ENCODE assay signal across 8 cellular contexts in the genomic region with DNA sequence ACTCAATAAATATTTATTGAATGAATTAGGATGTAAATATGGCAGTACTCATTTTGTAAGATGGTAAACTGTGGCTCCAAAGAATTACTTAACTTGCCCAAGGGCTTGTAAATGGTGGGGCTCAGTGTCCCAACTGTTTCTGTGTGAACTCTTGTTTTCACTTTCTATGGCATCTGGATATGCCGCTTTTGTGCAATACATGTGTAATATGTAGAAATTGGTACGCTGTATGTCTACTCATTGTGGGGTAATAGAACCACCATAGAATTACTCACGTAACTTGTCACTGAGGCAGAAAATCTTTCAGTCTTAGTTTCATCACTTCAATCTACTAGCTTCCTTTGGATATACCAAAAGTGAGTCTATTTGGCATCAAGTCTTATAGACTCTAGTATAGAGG. TPM values are rescaled to one million over a fixed set of nuclear protein-coding genes. Genes with fewer than 3 reads are reported as not detected.
DNase-seq lines count a peak whose midpoint lies in the region; ATAC-seq, FAIRE-seq and TF ChIP-seq lines count a peak whose summit lies in the region.

No MANE protein-coding gene starts in this region.

- peak overlapping the region; percentile 88 for H3K4me3 ChIP-seq in HL-60 (replicated peaks; ENCODE audit: insufficient read depth, low read length)
- peak overlapping the region; percentile 83 to 92 (median 85); a peak in 5 of 6 replicates for H3K4me3 ChIP-seq in HepG2 (replicated peaks in 1 of 3; ENCODE audit: insufficient read depth in 1 of 3, low read depth in 2 of 3, low read length in 3 of 3)
- H3K4me3 ChIP-seq in vagina: peak overlapping the region; percentile 72 to 76

- H3K36me3 ChIP-seq in HepG2 (replicated peaks in 1 of 2; ENCODE audit: control insufficient read depth in 1 of 2, insufficient read depth in 2 of 2, low read length in 2 of 2) (peaks cover 12 to 25% of the 10 kb centered on the region in 2 experiments), vagina (peaks cover 0 to 27% of the 10 kb centered on the region in 2 donors)

- H3K4me1 ChIP-seq in HepG2 (ENCODE audit: insufficient read depth, low read length) (peaks cover 20% of the 10 kb centered on the region), vagina (peaks cover 19% of the 10 kb centered on the region)

- H3K36me3 Mint-ChIP-seq in activated naive CD4-positive, alpha-beta T cell treated with anti-CD3 and anti-CD28 coated beads, Interleukin-2, amount 50 U/mL, for 24 hours: peaks cover 13% of the 10 kb centered on the region

- TF ChIP-seq POLR2A in HepG2 (IDR thresholded peaks at IDR 0.05; ENCODE audit: insufficient read depth in 1 of 2, low read depth in 2 of 2, low read length in 2 of 2) (no peak), vagina (IDR thresholded peaks at IDR 0.05) (no peak)

- H3K9me3 ChIP-seq in HepG2 (ENCODE audit: low read length) (no peaks in the 10 kb centered on the region), vagina (no peaks in the 10 kb centered on the region)

- H3K27me3 Mint-ChIP-seq in activated naive CD4-positive, alpha-beta T cell treated with anti-CD3 and anti-CD28 coated beads, Interleukin-2, amount 50 U/mL, for 24 hours: no peaks in the 10 kb centered on the region

- H3K27ac Mint-ChIP-seq in activated naive CD4-positive, alpha-beta T cell treated with anti-CD3 and anti-CD28 coated beads, Interleukin-2, amount 50 U/mL, for 24 hours: peak overlapping the region; percentile 99

- no peaks in the 10 kb centered on the region for H3K9me3 Mint-ChIP-seq in activated naive CD4-positive, alpha-beta T cell treated with anti-CD3 and anti-CD28 coated beads, Interleukin-2, amount 50 U/mL, for 24 hours

- no peak overlapping the region for H2AFZ ChIP-seq in HepG2 (ENCODE audit: low read length)

- TF ChIP-seq CTCF in 22Rv1 (IDR thresholded peaks at IDR 0.05) (no peak), HL-60 (IDR thresholded peaks at IDR 0.05; ENCODE audit: insufficient read depth, low read length) (no peak), HepG2 (CRISPR knock-in tag; IDR thresholded peaks at IDR 0.05) (no peak), vagina (IDR thresholded peaks at IDR 0.05) (no peak)

- WGBS in HepG2 (ENCODE audit: low lambda C conversion rate): 76% methylated on average over 3 of the region's 3 CpGs

- CTCF ChIA-PET in HepG2 (lab: Yijun Ruan, JAX; ENCODE audit: low intra/inter-chr PET ratio, low total read pairs): no interaction called here

- H3K27ac ChIP-seq in 22Rv1 (peak overlapping the region; percentile 92), HL-60 (replicated peaks) (peak overlapping the region; percentile 79), HepG2 (ENCODE audit: extremely low read length, insufficient read depth, low read length) (peak overlapping the region; percentile 84), vagina (no peak overlapping the region)

- H3K9ac ChIP-seq in HepG2 (ENCODE audit: insufficient read depth, low read depth, low read length): peak overlapping the region; percentile 93

- H3K27me3 ChIP-seq in HL-60 (ENCODE audit: insufficient read depth, poor library complexity, severe bottlenecking): no peaks in the 10 kb centered on the region
- no peaks in the 10 kb centered on the region; a peak in 1 of 5 replicates for H3K27me3 ChIP-seq in HepG2 (ENCODE audit: control insufficient read depth in 1 of 2, insufficient read depth in 2 of 2, low read length in 2 of 2)
- no peaks in the 10 kb centered on the region for H3K27me3 ChIP-seq in vagina

- POLR2A ChIA-PET in HepG2 (lab: Yijun Ruan, JAX): interaction anchor here (2.9 to 3.0 kb wide), 2 partner anchors 42 to 53 kb away, joined by 13 to 25 read pairs; a partner anchor contains a TSS

- FAIRE-seq in HepG2 (lab: Jason Lieb, UNC): no peak

- H4K20me1 ChIP-seq in HepG2 (ENCODE audit: insufficient read depth, low read length): no peaks in the 10 kb centered on the region

- no peak for ATAC-seq in HepG2

- peak; percentile 70 to 85 for DNase-seq in HL-60 (ENCODE audit: low read depth in 1 of 2, low spot score in 1 of 2)
- DNase-seq in HepG2 (ENCODE audit: low spot score): peak; percentile 23
- DNase-seq in vagina (ENCODE audit: extremely low spot score in 2 of 2): no peak
- no peak for DNase-seq in kidney tubule cell (ENCODE audit: low spot score)
- DNase-seq in ACHN: no peak
- no peak for DNase-seq in germinal center (ENCODE audit: low spot score)

- H3K4me3 Mint-ChIP-seq in activated naive CD4-positive, alpha-beta T cell treated with anti-CD3 and anti-CD28 coated beads, Interleukin-2, amount 50 U/mL, for 24 hours: peak overlapping the region; percentile 98

- peak overlapping the region; percentile 78 for H3K4me2 ChIP-seq in HepG2 (ENCODE audit: low read depth, low read length)

- H3K4me1 Mint-ChIP-seq in activated naive CD4-positive, alpha-beta T cell treated with anti-CD3 and anti-CD28 coated beads, Interleukin-2, amount 50 U/mL, for 24 hours: peaks cover 43% of the 10 kb centered on the region

- no peak for TF ChIP-seq RAD21 in HepG2 (CRISPR knock-in tag; IDR thresholded peaks at IDR 0.05)

- peaks cover 32% of the 10 kb centered on the region for H3K79me2 ChIP-seq in HepG2 (ENCODE audit: insufficient read depth, low read length)

- intact Hi-C loops in HepG2 (cut with micrococcal nuclease; ENCODE audit: unreplicated experiment): loop anchor here (10.0 kb wide), 1 partner anchor 82 kb away; no protein-coding TSS in a partner anchor
- intact Hi-C loops in vagina (cut with DNase I): no loop called here

- in situ Hi-C loops in HepG2 (cut with HindIII; ENCODE audit: extremely low pct_ligation_motif_present, low pct_unique_long_range_greater_than_20kb) (no loop called here), ACHN (cut with HindIII; ENCODE audit: low pct_ligation_motif_present, low pct_unique_long_range_greater_than_20kb, low sequenced_read_pairs) (no loop called here)

- no peak for TF ChIP-seq EP300 in HepG2 (IDR thresholded peaks at IDR 0.05; ENCODE audit: low read depth in 2 of 2, low read length in 2 of 2)
- TF ChIP-seq EP300 in HepG2 (CRISPR knock-in tag; IDR thresholded peaks at IDR 0.05; ENCODE audit: borderline replicate concordance): no peak

- no TSS peak for BruUV-seq in HepG2 (replicated peaks; lab: Mats Ljungman, UMichigan)

RNA-seq across cellular contexts. Expression of a gene that starts 1.0 kb away (rescaled TPM):
- total RNA-seq in HepG2 (2016; rRNA removed; fragmentation: Illumina TruSeq; extraction: Trizol) (34.2 and 45.9 TPM in 2 replicates), vagina (39.8 TPM)
- 11.3 and 14.3 TPM in 2 replicates for total RNA-seq in HepG2 (2016; cell fraction: cytosol; rRNA removed; fragmentation: Illumina TruSeq; extraction: Trizol; ENCODE audit: low read depth)
- total RNA-seq in HepG2 (2016; cell fraction: insoluble cytoplasmic fraction; rRNA removed; fragmentation: Illumina TruSeq; extraction: Trizol): 32.2 and 43.7 TPM in 2 replicates
- total RNA-seq in HepG2 (2016; cell fraction: membrane; rRNA removed; fragmentation: Illumina TruSeq; extraction: Trizol): 18.1 and 19.5 TPM in 2 replicates
- total RNA-seq in HepG2 (2016; cell fraction: nucleus; rRNA removed; fragmentation: Illumina TruSeq; extraction: Trizol): 55.9 and 61.0 TPM in 2 replicates
- 20.1 and 23.0 TPM in 2 replicates for polyA plus RNA-seq in HepG2 (2011; rRNA removed)
- 8.6 and 10.4 TPM in 2 replicates for polyA plus RNA-seq in HepG2 (2011; cell fraction: cytosol; rRNA removed)
- polyA plus RNA-seq in HepG2 (2011; cell fraction: nucleus; rRNA removed): 46.3 and 59.7 TPM in 2 replicates
- polyA plus RNA-seq in HepG2 (2012): 24.5 and 33.4 TPM in 2 replicates
- 6.5 TPM in 2 replicates for polyA plus RNA-seq in HepG2 (2016; cell fraction: cytosol; fragmentation: Illumina TruSeq; extraction: Trizol; ENCODE audit: low read depth)
- polyA plus RNA-seq in HepG2 (2016; cell fraction: insoluble cytoplasmic fraction; fragmentation: Illumina TruSeq; extraction: Trizol; ENCODE audit: low read depth): 27.7 and 29.0 TPM in 2 replicates
- polyA plus RNA-seq in HepG2 (2016; cell fraction: membrane; fragmentation: Illumina TruSeq; extraction: Trizol; ENCODE audit: low read depth): 8.1 and 8.9 TPM in 2 replicates
- 89.8 and 101 TPM in 2 replicates for polyA plus RNA-seq in HepG2 (2016; cell fraction: nucleus; fragmentation: Illumina TruSeq; extraction: Trizol; ENCODE audit: insufficient read depth, low read depth)
- polyA minus RNA-seq in HepG2 (2011; rRNA and poly(A)+ RNA removed; ENCODE audit: low replicate concordance): 19.2 and 49.0 TPM in 2 replicates
- polyA minus RNA-seq in HepG2 (2011; cell fraction: cytosol; rRNA and poly(A)+ RNA removed): 8.1 and 9.0 TPM in 2 replicates
- polyA minus RNA-seq in HepG2 (2011; cell fraction: nucleus; rRNA and poly(A)+ RNA removed): 58.8 and 75.6 TPM in 2 replicates

RNA-seq across cellular contexts. Expression of a gene that starts 28.6 kb away (rescaled TPM):
- 64.2 and 77.5 TPM in 2 replicates for total RNA-seq in HepG2 (2016; rRNA removed; fragmentation: Illumina TruSeq; extraction: Trizol)
- 40.5 and 42.6 TPM in 2 replicates for total RNA-seq in HepG2 (2016; cell fraction: cytosol; rRNA removed; fragmentation: Illumina TruSeq; extraction: Trizol; ENCODE audit: low read depth)
- total RNA-seq in HepG2 (2016; cell fraction: insoluble cytoplasmic fraction; rRNA removed; fragmentation: Illumina TruSeq; extraction: Trizol): 62.6 and 85.6 TPM in 2 replicates
- total RNA-seq in HepG2 (2016; cell fraction: membrane; rRNA removed; fragmentation: Illumina TruSeq; extraction: Trizol): 30.6 and 38.4 TPM in 2 replicates
- 36.8 and 44.4 TPM in 2 replicates for total RNA-seq in HepG2 (2016; cell fraction: nucleus; rRNA removed; fragmentation: Illumina TruSeq; extraction: Trizol)
- 51.6 and 59.4 TPM in 2 replicates for polyA plus RNA-seq in HepG2 (2011; rRNA removed)
- polyA plus RNA-seq in HepG2 (2011; cell fraction: cytosol; rRNA removed): 36.0 and 48.0 TPM in 2 replicates
- 69.3 and 69.6 TPM in 2 replicates for polyA plus RNA-seq in HepG2 (2011; cell fraction: nucleus; rRNA removed)
- 32.8 and 49.3 TPM in 2 replicates for polyA plus RNA-seq in HepG2 (2012)
- polyA plus RNA-seq in HepG2 (2016; cell fraction: cytosol; fragmentation: Illumina TruSeq; extraction: Trizol; ENCODE audit: low read depth): 35.9 and 42.1 TPM in 2 replicates
- 91.5 and 106 TPM in 2 replicates for polyA plus RNA-seq in HepG2 (2016; cell fraction: insoluble cytoplasmic fraction; fragmentation: Illumina TruSeq; extraction: Trizol; ENCODE audit: low read depth)
- polyA plus RNA-seq in HepG2 (2016; cell fraction: membrane; fragmentation: Illumina TruSeq; extraction: Trizol; ENCODE audit: low read depth): 33.5 and 39.5 TPM in 2 replicates
- polyA plus RNA-seq in HepG2 (2016; cell fraction: nucleus; fragmentation: Illumina TruSeq; extraction: Trizol; ENCODE audit: insufficient read depth, low read depth): 72.6 and 80.6 TPM in 2 replicates
- polyA minus RNA-seq in HepG2 (2011; rRNA and poly(A)+ RNA removed; ENCODE audit: low replicate concordance): 18.9 and 44.4 TPM in 2 replicates
- polyA minus RNA-seq in HepG2 (2011; cell fraction: cytosol; rRNA and poly(A)+ RNA removed): 11.5 and 13.8 TPM in 2 replicates
- 17.5 and 22.9 TPM in 2 replicates for polyA minus RNA-seq in HepG2 (2011; cell fraction: nucleus; rRNA and poly(A)+ RNA removed)
- 34.6 TPM for total RNA-seq in vagina

RNA-seq across cellular contexts. Expression of a gene that starts 40.0 kb away (rescaled TPM):
- total RNA-seq in HepG2 (2016; rRNA removed; fragmentation: Illumina TruSeq; extraction: Trizol) (not detected in 2 replicates), vagina (6.6 TPM)
- total RNA-seq in HepG2 (2016; cell fraction: cytosol; rRNA removed; fragmentation: Illumina TruSeq; extraction: Trizol; ENCODE audit: low read depth): not detected in 2 replicates
- total RNA-seq in HepG2 (2016; cell fraction: insoluble cytoplasmic fraction; rRNA removed; fragmentation: Illumina TruSeq; extraction: Trizol): 0.09 TPM in 1 of 2 replicates, not detected in the other
- total RNA-seq in HepG2 (2016; cell fraction: membrane; rRNA removed; fragmentation: Illumina TruSeq; extraction: Trizol): not detected in 2 replicates
- total RNA-seq in HepG2 (2016; cell fraction: nucleus; rRNA removed; fragmentation: Illumina TruSeq; extraction: Trizol): not detected in 2 replicates
- polyA plus RNA-seq in HepG2 (2011; rRNA removed): 0.48 and 0.58 TPM in 2 replicates
- 0.12 and 0.26 TPM in 2 replicates for polyA plus RNA-seq in HepG2 (2011; cell fraction: cytosol; rRNA removed)
- polyA plus RNA-seq in HepG2 (2011; cell fraction: nucleus; rRNA removed): 1.6 and 2.1 TPM in 2 replicates
- polyA plus RNA-seq in HepG2 (2012): 0.39 and 0.40 TPM in 2 replicates
- polyA plus RNA-seq in HepG2 (2016; cell fraction: cytosol; fragmentation: Illumina TruSeq; extraction: Trizol; ENCODE audit: low read depth): not detected in 2 replicates
- not detected in 2 replicates for polyA plus RNA-seq in HepG2 (2016; cell fraction: insoluble cytoplasmic fraction; fragmentation: Illumina TruSeq; extraction: Trizol; ENCODE audit: low read depth)
- polyA plus RNA-seq in HepG2 (2016; cell fraction: membrane; fragmentation: Illumina TruSeq; extraction: Trizol; ENCODE audit: low read depth): not detected in 2 replicates
- 0.86 and 1.5 TPM in 2 replicates for polyA plus RNA-seq in HepG2 (2016; cell fraction: nucleus; fragmentation: Illumina TruSeq; extraction: Trizol; ENCODE audit: insufficient read depth, low read depth)
- 1.0 TPM in 2 replicates for polyA minus RNA-seq in HepG2 (2011; rRNA and poly(A)+ RNA removed; ENCODE audit: low replicate concordance)
- not detected in 2 replicates for polyA minus RNA-seq in HepG2 (2011; cell fraction: cytosol; rRNA and poly(A)+ RNA removed)
- not detected in 2 replicates for polyA minus RNA-seq in HepG2 (2011; cell fraction: nucleus; rRNA and poly(A)+ RNA removed)

RNA-seq across cellular contexts. Expression of a gene that starts 41.6 kb away (rescaled TPM):
- total RNA-seq in HepG2 (2016; rRNA removed; fragmentation: Illumina TruSeq; extraction: Trizol) (8.0 and 12.2 TPM in 2 replicates), vagina (23.8 TPM)
- total RNA-seq in HepG2 (2016; cell fraction: cytosol; rRNA removed; fragmentation: Illumina TruSeq; extraction: Trizol; ENCODE audit: low read depth): 4.7 and 5.9 TPM in 2 replicates
- 7.4 and 10.7 TPM in 2 replicates for total RNA-seq in HepG2 (2016; cell fraction: insoluble cytoplasmic fraction; rRNA removed; fragmentation: Illumina TruSeq; extraction: Trizol)
- total RNA-seq in HepG2 (2016; cell fraction: membrane; rRNA removed; fragmentation: Illumina TruSeq; extraction: Trizol): 5.9 and 6.6 TPM in 2 replicates
- 14.7 and 15.3 TPM in 2 replicates for total RNA-seq in HepG2 (2016; cell fraction: nucleus; rRNA removed; fragmentation: Illumina TruSeq; extraction: Trizol)
- polyA plus RNA-seq in HepG2 (2011; rRNA removed): 8.8 and 8.9 TPM in 2 replicates
- 4.3 and 5.0 TPM in 2 replicates for polyA plus RNA-seq in HepG2 (2011; cell fraction: cytosol; rRNA removed)
- polyA plus RNA-seq in HepG2 (2011; cell fraction: nucleus; rRNA removed): 8.2 and 8.6 TPM in 2 replicates
- 8.0 and 10.3 TPM in 2 replicates for polyA plus RNA-seq in HepG2 (2012)
- 0.62 and 0.84 TPM in 2 replicates for polyA plus RNA-seq in HepG2 (2016; cell fraction: cytosol; fragmentation: Illumina TruSeq; extraction: Trizol; ENCODE audit: low read depth)
- polyA plus RNA-seq in HepG2 (2016; cell fraction: insoluble cytoplasmic fraction; fragmentation: Illumina TruSeq; extraction: Trizol; ENCODE audit: low read depth): 12.1 and 15.1 TPM in 2 replicates
- 2.4 and 3.2 TPM in 2 replicates for polyA plus RNA-seq in HepG2 (2016; cell fraction: membrane; fragmentation: Illumina TruSeq; extraction: Trizol; ENCODE audit: low read depth)
- 11.6 and 13.0 TPM in 2 replicates for polyA plus RNA-seq in HepG2 (2016; cell fraction: nucleus; fragmentation: Illumina TruSeq; extraction: Trizol; ENCODE audit: insufficient read depth, low read depth)
- 10.8 and 24.5 TPM in 2 replicates for polyA minus RNA-seq in HepG2 (2011; rRNA and poly(A)+ RNA removed; ENCODE audit: low replicate concordance)
- polyA minus RNA-seq in HepG2 (2011; cell fraction: cytosol; rRNA and poly(A)+ RNA removed): 8.4 and 10.9 TPM in 2 replicates
- 25.5 and 29.1 TPM in 2 replicates for polyA minus RNA-seq in HepG2 (2011; cell fraction: nucleus; rRNA and poly(A)+ RNA removed)

RNA-seq across cellular contexts. Expression of a gene that starts 49.7 kb away (rescaled TPM):
- total RNA-seq in HepG2 (2016; rRNA removed; fragmentation: Illumina TruSeq; extraction: Trizol) (0.28 and 0.35 TPM in 2 replicates), vagina (19.4 TPM)
- 0.71 TPM in 1 of 2 replicates, not detected in the other for total RNA-seq in HepG2 (2016; cell fraction: cytosol; rRNA removed; fragmentation: Illumina TruSeq; extraction: Trizol; ENCODE audit: low read depth)
- 0.26 TPM in 1 of 2 replicates, not detected in the other for total RNA-seq in HepG2 (2016; cell fraction: insoluble cytoplasmic fraction; rRNA removed; fragmentation: Illumina TruSeq; extraction: Trizol)
- 0.53 and 0.86 TPM in 2 replicates for total RNA-seq in HepG2 (2016; cell fraction: membrane; rRNA removed; fragmentation: Illumina TruSeq; extraction: Trizol)
- total RNA-seq in HepG2 (2016; cell fraction: nucleus; rRNA removed; fragmentation: Illumina TruSeq; extraction: Trizol): 0.53 TPM in 1 of 2 replicates, not detected in the other
- polyA plus RNA-seq in HepG2 (2011; rRNA removed): 0.27 and 0.44 TPM in 2 replicates
- polyA plus RNA-seq in HepG2 (2011; cell fraction: cytosol; rRNA removed): 0.09 and 0.18 TPM in 2 replicates
- 1.00 and 1.1 TPM in 2 replicates for polyA plus RNA-seq in HepG2 (2011; cell fraction: nucleus; rRNA removed)
- 0.60 and 0.94 TPM in 2 replicates for polyA plus RNA-seq in HepG2 (2012)
- polyA plus RNA-seq in HepG2 (2016; cell fraction: cytosol; fragmentation: Illumina TruSeq; extraction: Trizol; ENCODE audit: low read depth): not detected in 2 replicates
- not detected in 2 replicates for polyA plus RNA-seq in HepG2 (2016; cell fraction: insoluble cytoplasmic fraction; fragmentation: Illumina TruSeq; extraction: Trizol; ENCODE audit: low read depth)
- polyA plus RNA-seq in HepG2 (2016; cell fraction: membrane; fragmentation: Illumina TruSeq; extraction: Trizol; ENCODE audit: low read depth): 0.60 TPM in 1 of 2 replicates, not detected in the other
- 1.0 and 1.3 TPM in 2 replicates for polyA plus RNA-seq in HepG2 (2016; cell fraction: nucleus; fragmentation: Illumina TruSeq; extraction: Trizol; ENCODE audit: insufficient read depth, low read depth)
- polyA minus RNA-seq in HepG2 (2011; rRNA and poly(A)+ RNA removed; ENCODE audit: low replicate concordance): 0.30 TPM in 1 of 2 replicates, not detected in the other
- polyA minus RNA-seq in HepG2 (2011; cell fraction: cytosol; rRNA and poly(A)+ RNA removed): not detected in 2 replicates
- 0.39 TPM in 1 of 2 replicates, not detected in the other for polyA minus RNA-seq in HepG2 (2011; cell fraction: nucleus; rRNA and poly(A)+ RNA removed)

Comparison
In these comparisons a context has a peak if more than half of its experiments do, and no peak if none do; other contexts are left out.
1. DNase-seq: peak in HL-60 (2 of 2) and HepG2 (single experiment); none in vagina (0 of 2), kidney tubule cell (single experiment), ACHN (single experiment) and germinal center (single experiment).
2. Peak in every context shown above with its lines, with median percentiles within 50 percentile points of each other: H3K4me3 ChIP-seq.